In the genomic region with DNA sequence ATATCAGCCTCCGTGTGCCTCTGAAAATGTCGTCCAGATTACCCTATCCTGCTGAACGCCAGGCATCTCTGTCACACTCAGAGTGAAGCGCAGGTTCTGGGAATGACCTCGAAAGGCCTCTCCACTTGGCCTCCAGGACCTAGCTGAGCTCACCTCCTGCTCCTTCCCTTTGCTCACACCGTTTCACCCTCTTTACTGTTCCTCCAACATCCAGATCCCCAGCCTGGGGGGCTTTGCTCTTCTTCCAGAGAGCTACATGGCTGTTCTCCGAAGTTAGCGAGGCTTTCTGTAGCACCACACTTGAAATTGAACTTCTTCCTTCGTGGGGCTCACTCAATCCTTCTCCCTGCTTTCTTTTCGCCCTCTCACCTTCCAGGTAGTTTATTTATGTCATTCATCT, we compare ENCODE assay signal across 20 cellular contexts. TPM values are rescaled to one million over a fixed set of nuclear protein-coding genes. Genes with fewer than 3 reads are reported as not detected.
DNase-seq lines count a peak whose midpoint lies in the region; FAIRE-seq and TF ChIP-seq lines count a peak whose summit lies in the region.
"Had no signal": no experiment of that assay in that cellular context is flagged by ENCODE, and none has a peak within 500 bp of the region (broad histone marks: within the 10 kb centered on the region; RNA-seq: fewer than 3 reads in every experiment).

No MANE protein-coding gene starts in this region.

- no peak overlapping the region for H4K8ac ChIP-seq in H1 (ENCODE audit: extremely low read depth, insufficient read depth, low read length)
- H4K8ac ChIP-seq in neuronal stem cell (ENCODE audit: low read depth, low read length), result peak overlapping the region; percentile 44

- H3K4me2 ChIP-seq in BLaER1 treated with 17β-estradiol and CSF1 and Interleukin-3, amounts not matched to agents 10 nM and 100 nM, result peak overlapping the region in 6 of 11 experiments; percentile 7 to 69 (median 28); a peak in 4 of 22 replicates
- peak overlapping the region; percentile 57; the same call in 1 of the 2 replicates for H3K4me2 ChIP-seq in OCI-LY3 (ENCODE audit: low read length)
- no peak overlapping the region for H3K4me2 ChIP-seq in H1 (ENCODE audit: insufficient read depth in 1 of 2, low read depth in 2 of 2, low read length in 2 of 2)
- H3K4me2 ChIP-seq in neuronal stem cell (ENCODE audit: insufficient read depth, low read length, poor library complexity, severe bottlenecking), result no peak overlapping the region
- H3K4me2 ChIP-seq in mammary epithelial cell (ENCODE audit: insufficient read depth, low read depth, low read length), result no peak overlapping the region

- H2BK15ac ChIP-seq in H1 (ENCODE audit: low read length) (peak overlapping the region; percentile 88), neuronal stem cell (ENCODE audit: low read length) (no peak overlapping the region)

- H3K4ac ChIP-seq in H1 (replicated peaks; ENCODE audit: insufficient read length, low read depth, low read length) (no peak overlapping the region), neuronal stem cell (ENCODE audit: low read length) (no peak overlapping the region)

- H3K18ac ChIP-seq in H1 (ENCODE audit: extremely low read depth, low read length) (0 out of 2 replicates have a peak overlapping the region, but pooled peaks have one; percentile 22), neuronal stem cell (ENCODE audit: low read length) (peak overlapping the region; percentile 12)

- TF ChIP-seq EP300 in H1 (IDR thresholded peaks at IDR 0.05; ENCODE audit: borderline replicate concordance in 1 of 2, low read depth in 2 of 2, low read length in 2 of 2), result no peak

- no peaks in the 10 kb centered on the region for H3K23me2 ChIP-seq in H1 (ENCODE audit: low read depth, low read length)

- CTCF ChIA-PET in H1 (lab: Charles Lee; ENCODE audit: partially characterized antibody) (interaction anchor here (0.6 to 2.4 kb wide), 20 partner anchors 10 to 673 kb away, joined by 3 to 10 read pairs (median 4); no protein-coding TSS in a partner anchor), mammary epithelial cell (lab: Charles Lee; ENCODE audit: low non-redundant PET) (interaction anchor here (0.7 kb wide), 1 partner anchor 93 kb away, joined by 8 read pairs; no protein-coding TSS in a partner anchor)

- H2BK5ac ChIP-seq in H1 (ENCODE audit: low read depth, low read length) (no peak overlapping the region), neuronal stem cell (ENCODE audit: low read length) (peak overlapping the region; percentile 2)

- no peak overlapping the region for H3K4me3 ChIP-seq in BLaER1 treated with 17β-estradiol and CSF1 and Interleukin-3, amounts not matched to agents 10 nM and 100 nM
- no peak overlapping the region for H3K4me3 ChIP-seq in OCI-LY3 (ENCODE audit: low read length)
- H3K4me3 ChIP-seq in H1 (ENCODE audit: extremely low read depth in 1 of 4, insufficient read depth in 2 of 4, low read depth in 3 of 4, low read length in 4 of 4), result no peak overlapping the region
- no peak overlapping the region for H3K4me3 ChIP-seq in neuronal stem cell (ENCODE audit: low read length in 2 of 2)
- no peak overlapping the region for H3K4me3 ChIP-seq in mammary epithelial cell (replicated peaks in 1 of 3; ENCODE audit: insufficient read depth in 1 of 3, low read depth in 2 of 3, low read length in 3 of 3)
- H3K4me3 ChIP-seq: GM23248, left ventricle myocardium inferior, psoas muscle, SJSA1 had no signal

- TF ChIP-seq POLR2A in H1 (IDR thresholded peaks at IDR 0.05; ENCODE audit: control extremely low read depth in 1 of 2, low read depth in 2 of 2, low read length in 2 of 2) (no peak), erythroblast (IDR thresholded peaks at IDR 0.05; ENCODE audit: low read length) (no peak)

- peaks cover 0 to 32% (median 15%) of the 10 kb centered on the region in 11 experiments; a peak in 15 of 22 replicates for H3K27me3 ChIP-seq in BLaER1 treated with 17β-estradiol and CSF1 and Interleukin-3, amounts not matched to agents 10 nM and 100 nM
- peaks cover 15% of the 10 kb centered on the region for H3K27me3 ChIP-seq in OCI-LY3 (ENCODE audit: low read depth, low read length)
- H3K27me3 ChIP-seq in H1 (replicated peaks in 1 of 4; ENCODE audit: control insufficient read depth in 3 of 4, extremely low read depth in 1 of 4, insufficient read depth in 3 of 4, low read length in 3 of 4), result peaks cover 0 to 15% (median 4%) of the 10 kb centered on the region in 4 experiments; a peak in 6 of 7 replicates
- H3K27me3 ChIP-seq in neuronal stem cell (ENCODE audit: control insufficient read depth in 3 of 3, insufficient read depth in 3 of 3, low read depth in 1 of 3, low read length in 3 of 3), result peaks cover 0 to 3% (median 0%) of the 10 kb centered on the region in 3 experiments
- no peaks in the 10 kb centered on the region for H3K27me3 ChIP-seq in mammary epithelial cell (ENCODE audit: insufficient read depth, low read length)
- H3K27me3 ChIP-seq: SJSA1 had no signal

- H3K9me3 ChIP-seq in BLaER1 treated with 17β-estradiol and CSF1 and Interleukin-3, amounts not matched to agents 10 nM and 100 nM (replicated peaks in 1 of 11), result no peaks in the 10 kb centered on the region
- H3K9me3 ChIP-seq in OCI-LY3 (ENCODE audit: insufficient read depth, low read length) (no peaks in the 10 kb centered on the region), H1 (ENCODE audit: insufficient read depth in 2 of 2, low read depth in 1 of 2, low read length in 1 of 2) (no peaks in the 10 kb centered on the region; a peak in 1 of 4 replicates), neuronal stem cell (replicated peaks in 1 of 2; ENCODE audit: control insufficient read depth in 2 of 2, insufficient read depth in 1 of 2, low read depth in 1 of 2, low read length in 2 of 2) (no peaks in the 10 kb centered on the region), mammary epithelial cell (replicated peaks; ENCODE audit: insufficient read depth, low read length) (no peaks in the 10 kb centered on the region)
- H3K9me3 ChIP-seq: left ventricle myocardium inferior, psoas muscle, SJSA1 had no signal

- H3K4me1 ChIP-seq in BLaER1 treated with 17β-estradiol and CSF1 and Interleukin-3, amounts not matched to agents 10 nM and 100 nM, result peaks cover 11 to 44% (median 33%) of the 10 kb centered on the region in 10 experiments
- H3K4me1 ChIP-seq in OCI-LY3 (ENCODE audit: low read length) (peaks cover 4% of the 10 kb centered on the region; the same call in 1 of the 2 replicates), H1 (replicated peaks in 1 of 4; ENCODE audit: control insufficient read depth in 3 of 4, insufficient read depth in 4 of 4, low read length in 3 of 4) (no peaks in the 10 kb centered on the region; a peak in 1 of 7 replicates), neuronal stem cell (ENCODE audit: control insufficient read depth in 2 of 2, insufficient read depth in 1 of 2, low read depth in 1 of 2, low read length in 2 of 2) (no peaks in the 10 kb centered on the region), mammary epithelial cell (ENCODE audit: insufficient read depth, low read length) (no peaks in the 10 kb centered on the region)
- H3K4me1 ChIP-seq: left ventricle myocardium inferior, psoas muscle, SJSA1 had no signal

- peaks cover 0 to 54% (median 18%) of the 10 kb centered on the region in 11 experiments; a peak in 16 of 22 replicates for H4K20me1 ChIP-seq in BLaER1 treated with 17β-estradiol and CSF1 and Interleukin-3, amounts not matched to agents 10 nM and 100 nM
- H4K20me1 ChIP-seq in OCI-LY3 (ENCODE audit: insufficient read depth, low read length), result no peaks in the 10 kb centered on the region
- no peaks in the 10 kb centered on the region for H4K20me1 ChIP-seq in H1 (replicated peaks in 1 of 2; ENCODE audit: control insufficient read depth in 1 of 2, insufficient read depth in 2 of 2, low read length in 2 of 2)
- H4K20me1 ChIP-seq in mammary epithelial cell (ENCODE audit: insufficient read depth, low read length), result no peaks in the 10 kb centered on the region

- POLR2A ChIA-PET in H1 (lab: Charles Lee; ENCODE audit: partially characterized antibody), result no interaction called here

- TF ChIP-seq CTCF in OCI-LY3 (IDR thresholded peaks at IDR 0.05; ENCODE audit: low read depth, low read length) (no peak), H1 (IDR thresholded peaks at IDR 0.05; ENCODE audit: control extremely low read depth in 1 of 3, insufficient read depth in 1 of 3, low read depth in 1 of 3, low read length in 3 of 3) (no peak), mammary epithelial cell (conservative IDR thresholded peaks at IDR 0.05 in 1 of 2, IDR thresholded peaks at IDR 0.05 in 1 of 2; ENCODE audit: extremely low read depth in 1 of 2, insufficient read depth in 1 of 2, low read depth in 1 of 2, low read length in 2 of 2) (no peak)

- H3K56ac ChIP-seq in H1 (replicated peaks; ENCODE audit: insufficient read length, low read depth, low read length), result no peak overlapping the region

- intact Hi-C loops in mammary epithelial cell (cut with micrococcal nuclease), result loop anchor here (1.0 to 5.0 kb wide), 5 partner anchors 97 to 588 kb away; no protein-coding TSS in a partner anchor

- H3K79me1 ChIP-seq in H1 (ENCODE audit: low read depth, low read length) (no peaks in the 10 kb centered on the region), neuronal stem cell (ENCODE audit: low read depth, low read length) (no peaks in the 10 kb centered on the region)

- BruUV-seq in mammary epithelial cell (replicated peaks; lab: Mats Ljungman, UMichigan), result no TSS peak

- no peak overlapping the region for H3K9ac ChIP-seq in BLaER1 treated with 17β-estradiol and CSF1 and Interleukin-3, amounts not matched to agents 10 nM and 100 nM
- no peak overlapping the region for H3K9ac ChIP-seq in OCI-LY3 (ENCODE audit: low read length)
- H3K9ac ChIP-seq in H1 (replicated peaks in 1 of 4; ENCODE audit: extremely low read depth in 1 of 4, low read depth in 3 of 4, low read length in 3 of 4), result no peak overlapping the region
- no peak overlapping the region for H3K9ac ChIP-seq in neuronal stem cell (ENCODE audit: low read depth, low read length, poor library complexity)
- H3K9ac ChIP-seq in mammary epithelial cell (ENCODE audit: insufficient read depth, low read length), result no peak overlapping the region
- H3K9ac ChIP-seq: GM23248 had no signal

- no peak for TF ChIP-seq RAD21 in H1 (IDR thresholded peaks at IDR 0.05 in 1 of 2, conservative IDR thresholded peaks at IDR 0.05 in 1 of 2; ENCODE audit: low read depth in 2 of 2, low read length in 2 of 2)

- H2AFZ ChIP-seq in OCI-LY3 (ENCODE audit: low read depth, low read length) (peak overlapping the region; percentile 84; the same call in 1 of the 2 replicates), H1 (ENCODE audit: low read length) (peak overlapping the region; percentile 20; the same call in 1 of the 2 replicates), neuronal stem cell (ENCODE audit: low read length) (peak overlapping the region; percentile 78), mammary epithelial cell (ENCODE audit: low read depth, low read length) (no peak overlapping the region)
- H2AFZ ChIP-seq: GM23248 had no signal

- no peak overlapping the region for H3K23ac ChIP-seq in H1 (ENCODE audit: insufficient read length)
- H3K23ac ChIP-seq in neuronal stem cell (ENCODE audit: low read depth, low read length, poor library complexity), result peak overlapping the region; percentile 29

- no peaks in the 10 kb centered on the region for H3K79me2 ChIP-seq in OCI-LY3 (ENCODE audit: low read length)
- H3K79me2 ChIP-seq in H1 (ENCODE audit: control insufficient read depth in 1 of 2, insufficient read depth in 2 of 2, low read length in 2 of 2), result no peaks in the 10 kb centered on the region
- H3K79me2 ChIP-seq in mammary epithelial cell (ENCODE audit: insufficient read depth, low read length), result no peaks in the 10 kb centered on the region

- H2BK120ac ChIP-seq in H1 (replicated peaks; ENCODE audit: low read depth, low read length) (no peak overlapping the region), neuronal stem cell (ENCODE audit: low read depth, low read length) (no peak overlapping the region)

- in situ Hi-C loops in mammary epithelial cell (cut with MboI; ENCODE audit: low sequenced_read_pairs in 2 of 2), result no loop called here

- H2BK12ac ChIP-seq in H1 (ENCODE audit: low read depth, low read length) (peak overlapping the region; percentile 60; the same call in 1 of the 2 replicates), neuronal stem cell (ENCODE audit: low read length) (no peak overlapping the region)

- 90% methylated on average over 10 of the region's 10 CpGs; no CpG with 5 or more reads in 1 of the 2 experiments for WGBS in H1 (ENCODE audit: extremely low coverage in 1 of 2, insufficient coverage in 1 of 2, insufficient read length in 1 of 2, insufficient replicate concordance in 2 of 2, low coverage in 1 of 2, low lambda C conversion rate in 2 of 2, missing lambda C conversion rate in 1 of 2), 2 experiments
- WGBS in neuronal stem cell (ENCODE audit: extremely low coverage in 2 of 2, insufficient read length in 2 of 2, insufficient replicate concordance in 1 of 2), 2 donors, result no CpG with 5 or more reads among the region's 10 CpGs
- WGBS in mammary epithelial cell (ENCODE audit: low coverage, missing lambda C conversion rate), result 79% methylated on average over 10 of the region's 10 CpGs

- H3K14ac ChIP-seq in H1 (ENCODE audit: insufficient read length) (no peak overlapping the region), neuronal stem cell (ENCODE audit: low read length) (no peak overlapping the region)

- no peak overlapping the region for H4K5ac ChIP-seq in H1 (ENCODE audit: insufficient read length, low read depth, low read length)

- H3K36me3 ChIP-seq in BLaER1 treated with 17β-estradiol and CSF1 and Interleukin-3, amounts not matched to agents 10 nM and 100 nM, result no peaks in the 10 kb centered on the region
- no peaks in the 10 kb centered on the region for H3K36me3 ChIP-seq in OCI-LY3 (replicated peaks; ENCODE audit: low read depth, low read length)
- no peaks in the 10 kb centered on the region for H3K36me3 ChIP-seq in H1 (ENCODE audit: control insufficient read depth in 2 of 4, insufficient read depth in 4 of 4, low read length in 3 of 4)
- no peaks in the 10 kb centered on the region for H3K36me3 ChIP-seq in neuronal stem cell (replicated peaks in 1 of 2; ENCODE audit: control insufficient read depth in 2 of 2, insufficient read depth in 2 of 2, low read length in 2 of 2)
- no peaks in the 10 kb centered on the region for H3K36me3 ChIP-seq in mammary epithelial cell (ENCODE audit: insufficient read depth, low read length)
- H3K36me3 ChIP-seq: left ventricle myocardium inferior, SJSA1 had no signal

- H2AK5ac ChIP-seq in H1 (ENCODE audit: low read depth, low read length) (no peak overlapping the region), neuronal stem cell (ENCODE audit: low read depth, low read length) (peak overlapping the region; percentile 51)

- no peak for FAIRE-seq in H1 (lab: Jason Lieb, UNC)

- H2BK20ac ChIP-seq in H1 (ENCODE audit: low read length), result 0 out of 2 replicates have a peak overlapping the region, but pooled peaks have one; percentile 21

- H4K91ac ChIP-seq in H1 (replicated peaks; ENCODE audit: insufficient read length, low read length) (no peak overlapping the region), neuronal stem cell (ENCODE audit: low read depth, low read length, poor library complexity) (peak overlapping the region; percentile 32)

- DNase-seq in H1 (ENCODE audit: low read depth in 1 of 2, low spot score in 2 of 2) (no peak), neuronal stem cell (ENCODE audit: low spot score) (no peak), mammary epithelial cell (no peak), NOMO-1 treated with dmso at 0.1 percent for 144 hours (lab: John Stamatoyannopoulos, UW; ENCODE audit: unreplicated experiment) (no peak), erythroblast (lab: John Stamatoyannopoulos, UW) (no peak), SKM-1 treated with dmso at 0.1 percent for 144 hours (lab: John Stamatoyannopoulos, UW; ENCODE audit: unreplicated experiment) (no peak)
- DNase-seq: NCI-H1105, NCI-H187 treated with DMSO at 0.1 percent for 48 hours had no signal

- dilution Hi-C loops in mammary epithelial cell (cut with HindIII; ENCODE audit: low sequenced_read_pairs), result no loop called here

- no peak overlapping the region for H3K27ac ChIP-seq in BLaER1 treated with 17β-estradiol and CSF1 and Interleukin-3, amounts not matched to agents 10 nM and 100 nM
- H3K27ac ChIP-seq in OCI-LY3 (ENCODE audit: low read length), result no peak overlapping the region
- no peak overlapping the region for H3K27ac ChIP-seq in H1 (ENCODE audit: low read depth, low read length)
- no peak overlapping the region for H3K27ac ChIP-seq in neuronal stem cell (replicated peaks; ENCODE audit: low read length)
- H3K27ac ChIP-seq in mammary epithelial cell (ENCODE audit: insufficient read depth, low read depth, low read length), result no peak overlapping the region
- H3K27ac ChIP-seq: C4-2B, epithelial cell of prostate, GM23248, left ventricle myocardium inferior, psoas muscle, SJSA1 had no signal

RNA-seq across cellular contexts. Expression of a gene that starts 27.9 kb away (rescaled TPM):
- total RNA-seq in H1 (2021; fragmentation: NEBNext Ultra II Directional; extraction: Animal tissue kit (Norgen Biotek cat#: 25700)), result 7.9 and 8.0 TPM in 2 replicates
- polyA plus RNA-seq in H1 (2011; rRNA removed), result 4.4 and 5.7 TPM in 2 replicates
- 6.2 TPM for polyA plus RNA-seq in H1 (2011; cell fraction: cytosol; rRNA removed)
- polyA plus RNA-seq in H1 (2011; cell fraction: nucleus; rRNA removed), result 17.5 TPM
- 4.7 to 8.2 TPM (median 6.0 TPM) in 4 replicates for polyA plus RNA-seq in H1 (2012, experiment 1 of 2)
- 5.8 TPM for polyA plus RNA-seq in H1 (2012, experiment 2 of 2)
- 9.0 TPM for polyA plus RNA-seq in H1 (2013, experiment 1 of 2)
- polyA plus RNA-seq in H1 (2013, experiment 2 of 2), result 9.1 TPM
- 5.7 and 6.8 TPM in 2 replicates for polyA minus RNA-seq in H1 (2011; rRNA and poly(A)+ RNA removed)
- polyA minus RNA-seq in H1 (2011; cell fraction: cytosol; rRNA and poly(A)+ RNA removed), result 2.8 TPM
- polyA minus RNA-seq in H1 (2011; cell fraction: nucleus; rRNA and poly(A)+ RNA removed), result 3.1 TPM
- polyA plus RNA-seq in neuronal stem cell (2013, experiment 1 of 2), result 7.7 TPM
- polyA plus RNA-seq in neuronal stem cell (2013, experiment 2 of 2), result 7.7 TPM
- 1 to 10 TPM; 1.0 to 4.1 TPM for total RNA-seq in mammary epithelial cell
- polyA plus RNA-seq in mammary epithelial cell, result 4.8 TPM
- polyA minus RNA-seq in mammary epithelial cell, result 4.0 TPM
- total RNA-seq: GM23248, myocyte, SJSA1 had no signal

RNA-seq across cellular contexts. Expression of a gene that starts 52.4 kb away (rescaled TPM):
- 32.4 and 35.0 TPM in 2 replicates for total RNA-seq in H1 (2021; fragmentation: NEBNext Ultra II Directional; extraction: Animal tissue kit (Norgen Biotek cat#: 25700))
- polyA plus RNA-seq in H1 (2011; rRNA removed) (19.7 and 27.0 TPM in 2 replicates), mammary epithelial cell (0.08 TPM)
- 18.2 TPM for polyA plus RNA-seq in H1 (2011; cell fraction: cytosol; rRNA removed)
- polyA plus RNA-seq in H1 (2011; cell fraction: nucleus; rRNA removed), result 46.6 TPM
- 22.6 to 25.8 TPM (median 24.3 TPM) in 4 replicates for polyA plus RNA-seq in H1 (2012, experiment 1 of 2)
- 23.0 TPM for polyA plus RNA-seq in H1 (2012, experiment 2 of 2)
- 16.5 TPM for polyA plus RNA-seq in H1 (2013, experiment 1 of 2)
- 16.3 TPM for polyA plus RNA-seq in H1 (2013, experiment 2 of 2)
- 10.1 and 12.8 TPM in 2 replicates for polyA minus RNA-seq in H1 (2011; rRNA and poly(A)+ RNA removed)
- 15.9 TPM for polyA minus RNA-seq in H1 (2011; cell fraction: cytosol; rRNA and poly(A)+ RNA removed)
- polyA minus RNA-seq in H1 (2011; cell fraction: nucleus; rRNA and poly(A)+ RNA removed), result 20.5 TPM
- polyA plus RNA-seq in neuronal stem cell (2013, experiment 1 of 2), result 27.4 TPM
- polyA plus RNA-seq in neuronal stem cell (2013, experiment 2 of 2), result 27.2 TPM
- under 1 TPM; under 0.01 to 0.33 TPM for total RNA-seq in mammary epithelial cell
- not detected for polyA minus RNA-seq in mammary epithelial cell
- total RNA-seq: glomerular endothelial cell, GM23248, MCF 10A, myocyte, RPMI7951, SJSA1 had no signal
- polyA plus RNA-seq: GM23248 had no signal

Comparison
In these comparisons a context has a peak if more than half of its experiments do, and no peak if none do; other contexts are left out.
1. H3K4me2 ChIP-seq: peak in BLaER1 treated with 17β-estradiol and CSF1 and Interleukin-3, amounts not matched to agents 10 nM and 100 nM (6 of 11) and OCI-LY3 (single experiment); none in H1 (0 of 2), neuronal stem cell (single experiment) and mammary epithelial cell (single experiment).
2. RNA of a gene that starts 52.4 kb away (total RNA-seq): 32.4 to 35.0 TPM in H1; under 0.01 to 0.33 TPM in mammary epithelial cell; every median in the first group is over 10 times any median in the second.